In genomic region chr4:16007471-16008095, GRCh38 we compare ENCODE assay signal across 17 cellular contexts. TPM values are rescaled to one million over a fixed set of nuclear protein-coding genes. Genes with fewer than 3 reads are reported as not detected.
DNase-seq lines count a peak whose midpoint lies in the region; ATAC-seq and FAIRE-seq lines count a peak whose summit lies in the region.
"Had no signal": no experiment of that assay in that cellular context is flagged by ENCODE, and none has a peak within 500 bp of the region (broad histone marks: within the 10 kb centered on the region; RNA-seq: fewer than 3 reads in every experiment).

No MANE protein-coding gene starts in this region.

- H3K4me3 Mint-ChIP-seq in activated T-cell treated with anti-CD3 and anti-CD28 coated beads, Interleukin-2, amount 50 U/mL, for 72 hours = no peak overlapping the region
- no peak overlapping the region for H3K4me3 Mint-ChIP-seq in activated T-cell treated with anti-CD3 and anti-CD28 coated beads, Interleukin-2, amount 50 U/mL, for 4 hours
- H3K4me3 Mint-ChIP-seq: CD4-positive, alpha-beta T cell; IgD-negative memory B cell had no signal

- H3K9me3 Mint-ChIP-seq in activated T-cell treated with anti-CD3 and anti-CD28 coated beads, Interleukin-2, amount 50 U/mL, for 72 hours = no peaks in the 10 kb centered on the region
- no peaks in the 10 kb centered on the region for H3K9me3 Mint-ChIP-seq in activated T-cell treated with anti-CD3 and anti-CD28 coated beads, Interleukin-2, amount 50 U/mL, for 4 hours
- H3K9me3 Mint-ChIP-seq: CD4-positive, alpha-beta T cell; IgD-negative memory B cell had no signal

- FAIRE-seq in frontal cortex (lab: Jason Lieb, UNC) = no peak
- FAIRE-seq: GM19239, H1 had no signal

- no peak for DNase-seq in activated T-cell treated with anti-CD3 and anti-CD28 coated beads, Interleukin-2, amount 50 U/mL, for 72 hours
- DNase-seq in activated T-cell treated with anti-CD3 and anti-CD28 coated beads, Interleukin-2, amount 50 U/mL, for 4 hours = no peak
- DNase-seq in SK-N-DZ (ENCODE audit: low spot score) (peak; percentile 94), islet precursor cell (peak; percentile 60), NCI-H2227 treated with DMSO at 0.1 percent for 48 hours (lab: John Stamatoyannopoulos, UW) (no peak), frontal cortex (ENCODE audit: low spot score in 2 of 2) (no peak)
- DNase-seq: ACHN; C1 segment of cervical spinal cord; CD4-positive, alpha-beta T cell; DND-41; GDM1 had no signal

- no peaks in the 10 kb centered on the region for H3K36me3 Mint-ChIP-seq in activated T-cell treated with anti-CD3 and anti-CD28 coated beads, Interleukin-2, amount 50 U/mL, for 72 hours (ENCODE audit: insufficient read depth in 2 of 2)
- no peaks in the 10 kb centered on the region for H3K36me3 Mint-ChIP-seq in activated T-cell treated with anti-CD3 and anti-CD28 coated beads, Interleukin-2, amount 50 U/mL, for 4 hours (ENCODE audit: insufficient read depth)
- H3K36me3 Mint-ChIP-seq: IgD-negative memory B cell had no signal

- no peaks in the 10 kb centered on the region for H3K27me3 Mint-ChIP-seq in activated T-cell treated with anti-CD3 and anti-CD28 coated beads, Interleukin-2, amount 50 U/mL, for 72 hours (ENCODE audit: low read depth)
- H3K27me3 Mint-ChIP-seq in activated T-cell treated with anti-CD3 and anti-CD28 coated beads, Interleukin-2, amount 50 U/mL, for 4 hours (ENCODE audit: low read depth) = peaks cover 6% of the 10 kb centered on the region

- no peak for ATAC-seq in activated T-cell treated with anti-CD3 and anti-CD28 coated beads, Interleukin-2, amount 50 U/mL, for 72 hours (replicated peaks in 1 of 2)
- ATAC-seq in activated T-cell treated with anti-CD3 and anti-CD28 coated beads, Interleukin-2, amount 50 U/mL, for 4 hours = no peak
- ATAC-seq in GM21447 (IDR thresholded peaks at IDR 0.05; ENCODE audit: unreplicated experiment) = no peak

- H3K4me1 Mint-ChIP-seq in activated T-cell treated with anti-CD3 and anti-CD28 coated beads, Interleukin-2, amount 50 U/mL, for 72 hours (ENCODE audit: low read depth) = no peaks in the 10 kb centered on the region
- H3K4me1 Mint-ChIP-seq in activated T-cell treated with anti-CD3 and anti-CD28 coated beads, Interleukin-2, amount 50 U/mL, for 4 hours (ENCODE audit: low read depth) = no peaks in the 10 kb centered on the region
- H3K4me1 Mint-ChIP-seq: IgD-negative memory B cell had no signal

- peak overlapping the region; percentile 36 for H3K27ac Mint-ChIP-seq in activated T-cell treated with anti-CD3 and anti-CD28 coated beads, Interleukin-2, amount 50 U/mL, for 72 hours
- H3K27ac Mint-ChIP-seq: CD4-positive, alpha-beta T cell; IgD-negative memory B cell had no signal

RNA-seq across cellular contexts. Expression of gene FGFBP2, which starts 44.6 kb away (rescaled TPM):
- total RNA-seq in activated T-cell treated with anti-CD3 and anti-CD28 coated beads, Interleukin-2, amount 50 U/mL, for 72 hours = 10 to 100 TPM; 11.6 to 14.4 TPM
- total RNA-seq in activated T-cell treated with anti-CD3 and anti-CD28 coated beads, Interleukin-2, amount 50 U/mL, for 4 hours = 1 to 10 TPM; 2.0 to 3.9 (median 3.4) TPM
- polyA plus RNA-seq in SK-N-DZ (2014; cell fraction: cytosol; rRNA removed) = 0.50 and 1.0 TPM in 2 replicates
- polyA plus RNA-seq in SK-N-DZ (2014; cell fraction: nucleus; rRNA removed) = 0.63 and 1.9 TPM in 2 replicates
- total RNA-seq in frontal cortex = not detected
- total RNA-seq: A172, H1, HT1080 had no signal

Comparison
In these comparisons a context has a peak if more than half of its experiments do, and no peak if none do; other contexts are left out.
1. DNase-seq: peak in SK-N-DZ (single experiment) and islet precursor cell (single experiment); none in activated T-cell treated with anti-CD3 and anti-CD28 coated beads, Interleukin-2, amount 50 U/mL, for 72 hours (0 of 2), activated T-cell treated with anti-CD3 and anti-CD28 coated beads, Interleukin-2, amount 50 U/mL, for 4 hours (single experiment), NCI-H2227 treated with DMSO at 0.1 percent for 48 hours (single experiment) and frontal cortex (0 of 2).